ENCODE assay signal across 8 cellular contexts in the genomic region with DNA sequence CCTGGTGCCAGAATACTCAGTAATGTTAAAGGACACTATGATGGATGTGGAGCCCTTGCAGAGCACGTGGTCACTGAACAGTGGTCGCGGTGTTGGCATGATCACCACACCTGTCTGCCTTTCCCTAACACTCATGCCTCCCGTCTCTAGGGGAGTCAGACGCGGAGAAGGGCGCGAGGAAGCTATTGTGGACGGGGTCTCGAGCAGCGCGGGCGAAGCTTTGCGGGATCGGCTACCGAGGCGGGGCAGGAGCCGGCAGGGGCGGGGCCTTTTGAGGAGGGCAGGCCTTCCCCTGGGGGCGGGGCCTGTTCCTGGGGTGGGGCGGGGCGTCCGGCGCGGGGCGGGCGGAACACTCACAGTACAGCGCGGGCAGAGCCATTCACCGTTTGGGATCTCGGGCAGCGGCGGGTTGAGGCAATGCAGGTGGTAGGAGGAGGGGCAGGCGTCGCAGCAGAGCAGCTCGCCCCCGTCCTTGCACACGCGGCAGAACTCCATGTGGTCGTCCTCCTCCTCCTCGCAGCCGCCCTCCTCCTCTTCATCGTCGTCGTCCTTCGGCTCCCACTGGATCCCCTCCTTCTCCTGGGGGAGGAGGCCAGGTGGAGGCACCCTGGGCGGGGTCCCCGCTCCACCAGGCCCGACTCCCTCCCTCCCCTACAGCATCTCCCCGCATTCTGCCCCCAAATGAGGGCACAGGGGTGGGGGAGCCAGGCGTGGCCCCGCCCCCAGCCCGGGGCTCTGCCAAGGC. TPM values are rescaled to one million over a fixed set of nuclear protein-coding genes. Genes with fewer than 3 reads are reported as not detected.
DNase-seq lines count a peak whose midpoint lies in the region; ATAC-seq and TF ChIP-seq lines count a peak whose summit lies in the region.

No MANE protein-coding gene starts in this region.

- no peak overlapping the region for H3K27ac Mint-ChIP-seq in activated CD4-positive, alpha-beta T cell treated with anti-CD3 and anti-CD28 coated beads for 36 hours
- H3K27ac Mint-ChIP-seq in mesothelial cell of epicardium: no peak overlapping the region
- H3K27ac Mint-ChIP-seq in stimulated activated effector memory CD8-positive, alpha-beta T cell treated with anti-CD3 and anti-CD28 coated beads, Interleukin-12 subunit alpha, Interleukin-12 subunit beta, amount 100 ng/mL, for 72 hours: no peak overlapping the region

- ATAC-seq in SK-N-SH treated with all-trans-retinoic acid at 6 μM for 48 hours: no peak
- ATAC-seq in activated CD4-positive, alpha-beta T cell treated with anti-CD3 and anti-CD28 coated beads for 36 hours: peak; percentile 98
- peak; percentile 78 for ATAC-seq in stimulated activated effector memory CD8-positive, alpha-beta T cell treated with anti-CD3 and anti-CD28 coated beads, Interleukin-12 subunit alpha, Interleukin-12 subunit beta, amount 100 ng/mL, for 72 hours
- no peak for ATAC-seq in GM21723 (IDR thresholded peaks at IDR 0.05; ENCODE audit: unreplicated experiment)

- peak overlapping the region in 1 of 2 experiments; percentile 19; a peak in 1 of 4 replicates for H3K4me3 ChIP-seq in SK-N-SH (ENCODE audit: low read depth in 2 of 2, low read length in 1 of 2)

- no peaks in the 10 kb centered on the region for H3K9me2 ChIP-seq in SK-N-SH

- no peak overlapping the region for H3K4me2 ChIP-seq in SK-N-SH

- H2AFZ ChIP-seq in SK-N-SH (ENCODE audit: low read depth): no peak overlapping the region

- peaks cover 5% of the 10 kb centered on the region for H3K4me1 Mint-ChIP-seq in activated CD4-positive, alpha-beta T cell treated with anti-CD3 and anti-CD28 coated beads for 36 hours
- H3K4me1 Mint-ChIP-seq in mesothelial cell of epicardium: peaks cover 3% of the 10 kb centered on the region
- peaks cover 11% of the 10 kb centered on the region for H3K4me1 Mint-ChIP-seq in stimulated activated effector memory CD8-positive, alpha-beta T cell treated with anti-CD3 and anti-CD28 coated beads, Interleukin-12 subunit alpha, Interleukin-12 subunit beta, amount 100 ng/mL, for 72 hours

- H3K4me1 ChIP-seq in SK-N-SH (ENCODE audit: control insufficient read depth in 1 of 2, insufficient read depth in 2 of 2, low read depth in 1 of 2, low read length in 1 of 2): peaks cover 0 to 6% of the 10 kb centered on the region in 2 experiments; a peak in 1 of 4 replicates

- H3K27me3 ChIP-seq in SK-N-SH (ENCODE audit: insufficient read depth): no peaks in the 10 kb centered on the region

- no peak for TF ChIP-seq EP300 in SK-N-SH (IDR thresholded peaks at IDR 0.05; ENCODE audit: borderline replicate concordance in 1 of 2, low read depth in 1 of 2, low read length in 1 of 2)

- H3F3A ChIP-seq in SK-N-SH (replicated peaks; ENCODE audit: insufficient read depth): no peaks in the 10 kb centered on the region

- no peaks in the 10 kb centered on the region for H3K79me2 ChIP-seq in SK-N-SH (ENCODE audit: insufficient read depth)

- H3K27ac ChIP-seq in SK-N-SH (ENCODE audit: low read depth in 2 of 2, low read length in 1 of 2): no peak overlapping the region

- intact Hi-C loops in activated CD4-positive, alpha-beta T cell treated with anti-CD3 and anti-CD28 coated beads for 36 hours (cut with DNase I, micrococcal nuclease): loop anchor here in 1 of 2 experiments (1.0 kb wide), 2 partner anchors 21 to 87 kb away; partner anchors contain the start of gene ICMT

- TF ChIP-seq CTCF in SK-N-SH (IDR thresholded peaks at IDR 0.05) (no peak), mesothelial cell of epicardium (IDR thresholded peaks at IDR 0.05; ENCODE audit: unreplicated experiment) (no peak)

- H3K36me3 Mint-ChIP-seq in activated CD4-positive, alpha-beta T cell treated with anti-CD3 and anti-CD28 coated beads for 36 hours (ENCODE audit: low read depth): no peaks in the 10 kb centered on the region
- no peaks in the 10 kb centered on the region for H3K36me3 Mint-ChIP-seq in mesothelial cell of epicardium
- H3K36me3 Mint-ChIP-seq in stimulated activated effector memory CD8-positive, alpha-beta T cell treated with anti-CD3 and anti-CD28 coated beads, Interleukin-12 subunit alpha, Interleukin-12 subunit beta, amount 100 ng/mL, for 72 hours: no peaks in the 10 kb centered on the region

- H3K27me3 Mint-ChIP-seq in activated CD4-positive, alpha-beta T cell treated with anti-CD3 and anti-CD28 coated beads for 36 hours: peaks cover 7% of the 10 kb centered on the region
- peaks cover 47% of the 10 kb centered on the region for H3K27me3 Mint-ChIP-seq in mesothelial cell of epicardium (ENCODE audit: low read depth)

- H3K9me3 Mint-ChIP-seq in activated CD4-positive, alpha-beta T cell treated with anti-CD3 and anti-CD28 coated beads for 36 hours (ENCODE audit: low read depth): no peaks in the 10 kb centered on the region
- no peaks in the 10 kb centered on the region for H3K9me3 Mint-ChIP-seq in mesothelial cell of epicardium
- H3K9me3 Mint-ChIP-seq in stimulated activated effector memory CD8-positive, alpha-beta T cell treated with anti-CD3 and anti-CD28 coated beads, Interleukin-12 subunit alpha, Interleukin-12 subunit beta, amount 100 ng/mL, for 72 hours: no peaks in the 10 kb centered on the region

- H3K4me3 Mint-ChIP-seq in activated CD4-positive, alpha-beta T cell treated with anti-CD3 and anti-CD28 coated beads for 36 hours: peak overlapping the region; percentile 28
- peak overlapping the region; percentile 48 for H3K4me3 Mint-ChIP-seq in mesothelial cell of epicardium
- H3K4me3 Mint-ChIP-seq in stimulated activated effector memory CD8-positive, alpha-beta T cell treated with anti-CD3 and anti-CD28 coated beads, Interleukin-12 subunit alpha, Interleukin-12 subunit beta, amount 100 ng/mL, for 72 hours: peak overlapping the region; percentile 39

- H3K9me3 ChIP-seq in SK-N-SH: no peaks in the 10 kb centered on the region

- DNase-seq in SK-N-SH: peak; percentile 92
- peak; percentile 90 for DNase-seq in activated CD4-positive, alpha-beta T cell treated with anti-CD3 and anti-CD28 coated beads for 36 hours
- DNase-seq in central memory CD4-positive, alpha-beta T cell: peak; percentile 46
- peak; percentile 63 to 73 for DNase-seq in mesothelial cell of epicardium (ENCODE audit: low spot score in 2 of 2, unreplicated experiment in 2 of 2)
- peak; percentile 52 to 65 for DNase-seq in stimulated activated effector memory CD8-positive, alpha-beta T cell treated with anti-CD3 and anti-CD28 coated beads, Interleukin-12 subunit alpha, Interleukin-12 subunit beta, amount 100 ng/mL, for 72 hours (ENCODE audit: low spot score in 2 of 2)
- DNase-seq in kidney glomerular epithelial cell (lab: John Stamatoyannopoulos, UW): no peak

- H3K36me3 ChIP-seq in SK-N-SH (replicated peaks in 1 of 2; ENCODE audit: control insufficient read depth in 1 of 2, insufficient read depth in 2 of 2, low read length in 1 of 2): no peaks in the 10 kb centered on the region

- WGBS in SK-N-SH (ENCODE audit: low lambda C conversion rate): 57% methylated on average over 19 of the region's 53 CpGs

- POLR2A ChIA-PET in SK-N-SH (lab: Yijun Ruan, JAX): no interaction called here
- POLR2A ChIA-PET in activated CD4-positive, alpha-beta T cell treated with anti-CD3 and anti-CD28 coated beads for 36 hours (lab: Charles Lee): interaction anchor here (0.6 kb wide), 1 partner anchor 62 kb away, joined by 4 read pairs; no protein-coding TSS in a partner anchor

- CTCF ChIA-PET in SK-N-SH (lab: Yijun Ruan, JAX): interaction anchor here (1.0 kb wide), 1 partner anchor 54 kb away, joined by 3 read pairs; no protein-coding TSS in a partner anchor
- CTCF ChIA-PET in activated CD4-positive, alpha-beta T cell treated with anti-CD3 and anti-CD28 coated beads for 36 hours (lab: Charles Lee): no interaction called here

- no peaks in the 10 kb centered on the region for H4K20me1 ChIP-seq in SK-N-SH (ENCODE audit: insufficient read depth)

- H3K9ac ChIP-seq in SK-N-SH: no peak overlapping the region

- no peak for TF ChIP-seq RAD21 in SK-N-SH (IDR thresholded peaks at IDR 0.05; ENCODE audit: low read length)

TF ChIP-seq in SK-N-SH, 30 proteins besides CTCF, POLR2A, EP300 and RAD21 (continues in another document):
- TF ChIP-seq CHD2 (IDR thresholded peaks at IDR 0.05; ENCODE audit: low read length, partially characterized antibody) (no peak), NRF1 (IDR thresholded peaks at IDR 0.05; ENCODE audit: low read depth, low read length) (no peak), NFIC (IDR thresholded peaks at IDR 0.05; ENCODE audit: borderline replicate concordance) (no peak), TEAD4 (IDR thresholded peaks at IDR 0.05; ENCODE audit: borderline replicate concordance, insufficient read depth) (no peak)

RNA-seq across cellular contexts. Expression of gene CHD5, which starts 31.5 kb away (rescaled TPM):
- 0.26 and 0.62 TPM in 2 replicates for polyA plus RNA-seq in SK-N-SH (2012; rRNA removed)
- 0.15 and 0.25 TPM in 2 replicates for polyA plus RNA-seq in SK-N-SH (2012; cell fraction: cytosol; rRNA removed)
- polyA plus RNA-seq in SK-N-SH (2012; cell fraction: nucleus; rRNA removed): 1.9 TPM in 2 replicates
- total RNA-seq in activated CD4-positive, alpha-beta T cell treated with anti-CD3 and anti-CD28 coated beads for 36 hours: under 1 TPM; 0.25 to 0.76 TPM
- 4.8 to 4.9 TPM (median 4.9 TPM) in 3 replicates for total RNA-seq in mesothelial cell of epicardium

RNA-seq across cellular contexts. Expression of gene RPL22, which starts 50.7 kb away (rescaled TPM):
- polyA plus RNA-seq in SK-N-SH (2012; rRNA removed): 140 and 151 TPM in 2 replicates
- polyA plus RNA-seq in SK-N-SH (2012; cell fraction: cytosol; rRNA removed): 216 and 367 TPM in 2 replicates
- 37.2 and 61.3 TPM in 2 replicates for polyA plus RNA-seq in SK-N-SH (2012; cell fraction: nucleus; rRNA removed)
- 100 to 1,000 TPM; 392 to 475 TPM for total RNA-seq in activated CD4-positive, alpha-beta T cell treated with anti-CD3 and anti-CD28 coated beads for 36 hours
- 411 to 435 TPM (median 426 TPM) in 3 replicates for total RNA-seq in mesothelial cell of epicardium

RNA-seq across cellular contexts. Expression of gene RNF207, which starts 57.2 kb away (rescaled TPM):
- polyA plus RNA-seq in SK-N-SH (2012; rRNA removed): 19.2 and 25.4 TPM in 2 replicates
- polyA plus RNA-seq in SK-N-SH (2012; cell fraction: cytosol; rRNA removed): 2.5 and 4.0 TPM in 2 replicates
- polyA plus RNA-seq in SK-N-SH (2012; cell fraction: nucleus; rRNA removed): 134 and 388 TPM in 2 replicates
- total RNA-seq in activated CD4-positive, alpha-beta T cell treated with anti-CD3 and anti-CD28 coated beads for 36 hours: 10 to 100 TPM; 13.5 to 15.2 TPM
- 467 to 481 TPM (median 477 TPM) in 3 replicates for total RNA-seq in mesothelial cell of epicardium

Comparison
In these comparisons a context has a peak if more than half of its experiments do, and no peak if none do; other contexts are left out.
1. ATAC-seq: peak in activated CD4-positive, alpha-beta T cell treated with anti-CD3 and anti-CD28 coated beads for 36 hours (single experiment) and stimulated activated effector memory CD8-positive, alpha-beta T cell treated with anti-CD3 and anti-CD28 coated beads, Interleukin-12 subunit alpha, Interleukin-12 subunit beta, amount 100 ng/mL, for 72 hours (single experiment); none in SK-N-SH treated with all-trans-retinoic acid at 6 μM for 48 hours (single experiment) and GM21723 (single experiment).
2. RNA of gene RNF207, which starts 57.2 kb away (total RNA-seq): 467 to 481 TPM in mesothelial cell of epicardium; 13.5 to 15.2 TPM in activated CD4-positive, alpha-beta T cell treated with anti-CD3 and anti-CD28 coated beads for 36 hours; every median in the first group is over 10 times any median in the second.
3. Peak in every context shown above with its lines, with median percentiles within 50 percentile points of each other: H3K4me3 Mint-ChIP-seq.